10 cellular contexts compared by ENCODE assay signal in genomic region chr19:15299568-15300409, GRCh38. TPM values are rescaled to one million over a fixed set of nuclear protein-coding genes. Genes with fewer than 3 reads are reported as not detected.
A peak's percentile ranks its signal among the peaks of the same experiment; 100 is the strongest.
DNase-seq lines count a peak whose midpoint lies in the region; ATAC-seq, FAIRE-seq and TF ChIP-seq lines count a peak whose summit lies in the region.
"Had no signal": no experiment of that assay in that cellular context is flagged by ENCODE, and none has a peak within 500 bp of the region (broad histone marks: within the 10 kb centered on the region; RNA-seq: fewer than 3 reads in every experiment).

No MANE protein-coding gene starts in this region.

- peaks cover 20% of the 10 kb centered on the region for H4K20me1 ChIP-seq in HepG2 (ENCODE audit: insufficient read depth, low read length)

- no TSS peak for BruUV-seq in HepG2 (replicated peaks; lab: Mats Ljungman, UMichigan)

- peaks cover 75% of the 10 kb centered on the region for H3K79me2 ChIP-seq in HepG2 (ENCODE audit: insufficient read depth, low read length)

- FAIRE-seq in HepG2 (lab: Jason Lieb, UNC) = no peak

- H3K4me3 ChIP-seq in HepG2 (replicated peaks in 1 of 3; ENCODE audit: insufficient read depth in 1 of 3, low read depth in 2 of 3, low read length in 3 of 3) = no peak overlapping the region
- no peak overlapping the region for H3K4me3 ChIP-seq in right lobe of liver

- peak overlapping the region; percentile 53; the same call in 1 of the 2 replicates for H3K9ac ChIP-seq in HepG2 (ENCODE audit: insufficient read depth, low read depth, low read length)

- peaks cover 26% of the 10 kb centered on the region for H3K36me3 Mint-ChIP-seq in activated naive CD8-positive, alpha-beta T cell treated with anti-CD3 and anti-CD28 coated beads for 36 hours

- TF ChIP-seq RAD21 in HepG2 (CRISPR knock-in tag; IDR thresholded peaks at IDR 0.05) = no peak

- H3K27me3 ChIP-seq in HepG2 (ENCODE audit: control insufficient read depth in 1 of 2, insufficient read depth in 2 of 2, low read length in 2 of 2) = no peaks in the 10 kb centered on the region
- H3K27me3 ChIP-seq in right lobe of liver = no peaks in the 10 kb centered on the region

- DNase-seq in HepG2 (ENCODE audit: low spot score) (no peak), right lobe of liver (no peak), iris pigment epithelial cell (ENCODE audit: low read depth) (peak; percentile 55), NCI-H1417 (lab: John Stamatoyannopoulos, UW) (no peak), left lobe of liver (ENCODE audit: low spot score) (no peak)
- no peak for DNase-seq in activated naive CD8-positive, alpha-beta T cell treated with anti-CD3 and anti-CD28 coated beads for 36 hours
- DNase-seq: DMS79 treated with DMSO at 0.1 percent for 48 hours, left ventricle myocardium superior had no signal

- no peak for TF ChIP-seq CTCF in HepG2 (CRISPR knock-in tag; IDR thresholded peaks at IDR 0.05)
- TF ChIP-seq CTCF in right lobe of liver (IDR thresholded peaks at IDR 0.05) = no peak

- CTCF ChIA-PET in HepG2 (lab: Yijun Ruan, JAX; ENCODE audit: low intra/inter-chr PET ratio, low total read pairs) = no interaction called here

- peak overlapping the region; percentile 97 for H3K27ac ChIP-seq in HepG2 (ENCODE audit: extremely low read length, insufficient read depth, low read length)
- no peak overlapping the region for H3K27ac ChIP-seq in right lobe of liver

- H3K9me3 ChIP-seq in HepG2 (ENCODE audit: low read length) (no peaks in the 10 kb centered on the region), right lobe of liver (no peaks in the 10 kb centered on the region)

- TF ChIP-seq POLR2A in HepG2 (IDR thresholded peaks at IDR 0.05; ENCODE audit: insufficient read depth in 1 of 2, low read depth in 2 of 2, low read length in 2 of 2) (no peak), right lobe of liver (IDR thresholded peaks at IDR 0.05) (no peak)

- H3K4me1 Mint-ChIP-seq in activated naive CD8-positive, alpha-beta T cell treated with anti-CD3 and anti-CD28 coated beads for 36 hours = peaks cover 89% of the 10 kb centered on the region

- ATAC-seq in HepG2 (no peak), right lobe of liver (no peak), GM21737 (IDR thresholded peaks at IDR 0.05; ENCODE audit: unreplicated experiment) (no peak), left lobe of liver (no peak), HG03039 (IDR thresholded peaks at IDR 0.05; ENCODE audit: unreplicated experiment) (no peak)
- ATAC-seq: left ventricle myocardium superior had no signal

- peaks cover 5% of the 10 kb centered on the region for H3K9me3 Mint-ChIP-seq in activated naive CD8-positive, alpha-beta T cell treated with anti-CD3 and anti-CD28 coated beads for 36 hours

- H3K27me3 Mint-ChIP-seq in activated naive CD8-positive, alpha-beta T cell treated with anti-CD3 and anti-CD28 coated beads for 36 hours = no peaks in the 10 kb centered on the region

- 90% methylated on average over 9 of the region's 12 CpGs for WGBS in HepG2 (ENCODE audit: low lambda C conversion rate)
- WGBS in right lobe of liver (ENCODE audit: insufficient coverage, low coverage, low lambda C conversion rate, missing lambda C conversion rate) = 60% methylated on average over 7 of the region's 12 CpGs

- no peak overlapping the region for H2AFZ ChIP-seq in HepG2 (ENCODE audit: low read length)

- intact Hi-C loops in HepG2 (cut with micrococcal nuclease; ENCODE audit: unreplicated experiment) (loop anchor here (5.0 kb wide), 1 partner anchor 33 kb away; the partner anchor contains the start of gene BRD4), right lobe of liver (cut with DNase I) (no loop called here)

- peak overlapping the region; percentile 98 for H3K27ac Mint-ChIP-seq in activated naive CD8-positive, alpha-beta T cell treated with anti-CD3 and anti-CD28 coated beads for 36 hours

- H3K4me3 Mint-ChIP-seq in activated naive CD8-positive, alpha-beta T cell treated with anti-CD3 and anti-CD28 coated beads for 36 hours = no peak overlapping the region

- no peaks in the 10 kb centered on the region; a peak in 1 of 5 replicates for H3K36me3 ChIP-seq in HepG2 (replicated peaks in 1 of 2; ENCODE audit: control insufficient read depth in 1 of 2, insufficient read depth in 2 of 2, low read length in 2 of 2)
- no peaks in the 10 kb centered on the region for H3K36me3 ChIP-seq in right lobe of liver

- TF ChIP-seq EP300 in HepG2 (IDR thresholded peaks at IDR 0.05; ENCODE audit: low read depth in 2 of 2, low read length in 2 of 2) (no peak), HepG2 (CRISPR knock-in tag; IDR thresholded peaks at IDR 0.05; ENCODE audit: borderline replicate concordance) (no peak)

- in situ Hi-C loops in HepG2 (cut with HindIII; ENCODE audit: extremely low pct_ligation_motif_present, low pct_unique_long_range_greater_than_20kb) = loop anchor here (5.0 kb wide), 1 partner anchor 33 kb away; the partner anchor contains the start of gene BRD4

- POLR2A ChIA-PET in HepG2 (lab: Yijun Ruan, JAX) = interaction anchor here (2.4 to 6.3 kb wide), 2 partner anchors 17 to 18 kb away, joined by 9 to 54 read pairs; no protein-coding TSS in a partner anchor

- H3K4me1 ChIP-seq in HepG2 (ENCODE audit: insufficient read depth, low read length) (peaks cover 100% of the 10 kb centered on the region), right lobe of liver (peaks cover 0 to 77% (median 36%) of the 10 kb centered on the region in 4 donors)

- peak overlapping the region; percentile 21; the same call in 1 of the 2 replicates for H3K4me2 ChIP-seq in HepG2 (ENCODE audit: low read depth, low read length)

TF ChIP-seq in HepG2, 621 proteins besides CTCF, POLR2A, EP300 and RAD21 (continues in another document):
- TF ChIP-seq RARG (CRISPR knock-in tag; IDR thresholded peaks at IDR 0.05; ENCODE audit: low read depth) = no peak
- TF ChIP-seq MXI1 (IDR thresholded peaks at IDR 0.05; ENCODE audit: borderline replicate concordance, low read depth, low read length) = no peak
- no peak for TF ChIP-seq IKZF4 (CRISPR knock-in tag; IDR thresholded peaks at IDR 0.05; ENCODE audit: borderline replicate concordance, low read depth, not compliant biosample characterization)
- no peak for TF ChIP-seq ZEB1 (IDR thresholded peaks at IDR 0.05; ENCODE audit: insufficient replicate concordance, low read depth)
- TF ChIP-seq ZSCAN29 (CRISPR knock-in tag; conservative IDR thresholded peaks at IDR 0.05) = no peak
- TF ChIP-seq IRF9 (CRISPR knock-in tag; IDR thresholded peaks at IDR 0.05; ENCODE audit: borderline replicate concordance) = 0 out of 2 replicates have a peak, but pooled peaks have one; percentile 27
- TF ChIP-seq ZNF382 (CRISPR knock-in tag; IDR thresholded peaks at IDR 0.05; ENCODE audit: borderline replicate concordance) = no peak

RNA-seq across cellular contexts. Expression of gene BRD4, which starts 32.5 kb away (rescaled TPM):
- total RNA-seq in HepG2 (2016; rRNA removed; fragmentation: Illumina TruSeq; extraction: Trizol) = 11.4 TPM in 2 replicates
- total RNA-seq in HepG2 (2016; cell fraction: cytosol; rRNA removed; fragmentation: Illumina TruSeq; extraction: Trizol; ENCODE audit: low read depth) = 9.3 and 10.8 TPM in 2 replicates
- 9.9 and 11.8 TPM in 2 replicates for total RNA-seq in HepG2 (2016; cell fraction: insoluble cytoplasmic fraction; rRNA removed; fragmentation: Illumina TruSeq; extraction: Trizol)
- total RNA-seq in HepG2 (2016; cell fraction: membrane; rRNA removed; fragmentation: Illumina TruSeq; extraction: Trizol) = 14.9 and 16.5 TPM in 2 replicates
- 16.3 and 19.3 TPM in 2 replicates for total RNA-seq in HepG2 (2016; cell fraction: nucleus; rRNA removed; fragmentation: Illumina TruSeq; extraction: Trizol)
- polyA plus RNA-seq in HepG2 (2011; rRNA removed) = 10.5 TPM in 2 replicates
- 5.5 and 5.9 TPM in 2 replicates for polyA plus RNA-seq in HepG2 (2011; cell fraction: cytosol; rRNA removed)
- 33.7 and 40.9 TPM in 2 replicates for polyA plus RNA-seq in HepG2 (2011; cell fraction: nucleus; rRNA removed)
- polyA plus RNA-seq in HepG2 (2012) = 38.7 and 50.8 TPM in 2 replicates
- polyA plus RNA-seq in HepG2 (2016; cell fraction: cytosol; fragmentation: Illumina TruSeq; extraction: Trizol; ENCODE audit: low read depth) = 3.9 and 4.0 TPM in 2 replicates
- 19.8 and 29.3 TPM in 2 replicates for polyA plus RNA-seq in HepG2 (2016; cell fraction: insoluble cytoplasmic fraction; fragmentation: Illumina TruSeq; extraction: Trizol; ENCODE audit: low read depth)
- polyA plus RNA-seq in HepG2 (2016; cell fraction: membrane; fragmentation: Illumina TruSeq; extraction: Trizol; ENCODE audit: low read depth) = 14.9 and 16.3 TPM in 2 replicates
- 50.8 and 56.4 TPM in 2 replicates for polyA plus RNA-seq in HepG2 (2016; cell fraction: nucleus; fragmentation: Illumina TruSeq; extraction: Trizol; ENCODE audit: insufficient read depth, low read depth)
- 42.7 and 54.2 TPM in 2 replicates for polyA minus RNA-seq in HepG2 (2011; rRNA and poly(A)+ RNA removed; ENCODE audit: low replicate concordance)
- polyA minus RNA-seq in HepG2 (2011; cell fraction: cytosol; rRNA and poly(A)+ RNA removed) = 22.2 and 24.6 TPM in 2 replicates
- 49.4 and 56.1 TPM in 2 replicates for polyA minus RNA-seq in HepG2 (2011; cell fraction: nucleus; rRNA and poly(A)+ RNA removed)
- 10 to 100 TPM; 20.0 to 52.6 (median 40.6) TPM for total RNA-seq in right lobe of liver
- 100 to 1,000 TPM; 110 to 113 TPM for total RNA-seq in activated naive CD8-positive, alpha-beta T cell treated with anti-CD3 and anti-CD28 coated beads for 36 hours
- 46.1 TPM for total RNA-seq in left lobe of liver
